Comparison of ENCODE assay signal across 10 cellular contexts in genomic region chr6:36752886-36753506, GRCh38. TPM values are rescaled to one million over a fixed set of nuclear protein-coding genes. Genes with fewer than 3 reads are reported as not detected.
DNase-seq lines count a peak whose midpoint lies in the region; ATAC-seq and TF ChIP-seq lines count a peak whose summit lies in the region.
"Had no signal": no experiment of that assay in that cellular context is flagged by ENCODE, and none has a peak within 500 bp of the region (broad histone marks: within the 10 kb centered on the region; RNA-seq: fewer than 3 reads in every experiment).

No MANE protein-coding gene starts in this region.

- H3K79me2 ChIP-seq in PC-9 (ENCODE audit: low read depth), result no peaks in the 10 kb centered on the region

- no peak overlapping the region for H2AFZ ChIP-seq in PC-9

- TF ChIP-seq CTCF in PC-9 (conservative IDR thresholded peaks at IDR 0.05) (no peak), dorsolateral prefrontal cortex (IDR thresholded peaks at IDR 0.05 in 54 of 56, conservative IDR thresholded peaks at IDR 0.05 in 2 of 56; ENCODE audit: low read depth in 1 of 56, partially characterized antibody in 56 of 56) (no peak)

- POLR2A ChIA-PET in PC-9 (lab: Charles Lee; ENCODE audit: unreplicated experiment), result interaction anchor here (0.6 to 0.7 kb wide), 3 partner anchors 88 to 297 kb away, joined by 3 read pairs; no protein-coding TSS in a partner anchor

- peak overlapping the region; percentile 60 for H3K27ac ChIP-seq in PC-9
- H3K27ac ChIP-seq in dorsolateral prefrontal cortex, result no peak overlapping the region

- H3K27me3 ChIP-seq in PC-9 (ENCODE audit: insufficient read depth, low read depth) (no peaks in the 10 kb centered on the region), dorsolateral prefrontal cortex (no peaks in the 10 kb centered on the region)

- peak overlapping the region; percentile 92 for H3K4me3 Mint-ChIP-seq in memory B cell

- peaks cover 55% of the 10 kb centered on the region for H3K4me1 Mint-ChIP-seq in memory B cell

- peaks cover 34% of the 10 kb centered on the region; the same call in 1 of the 2 replicates for H3F3A ChIP-seq in PC-9 (ENCODE audit: insufficient read depth, low read depth)

- intact Hi-C loops in PC-9 (cut with micrococcal nuclease; ENCODE audit: unreplicated experiment), result no loop called here
- intact Hi-C loops in dorsolateral prefrontal cortex (cut with DNase I), result no loop called here

- H3K36me3 ChIP-seq in PC-9 (ENCODE audit: low read depth), result no peaks in the 10 kb centered on the region

- H3K9me2 ChIP-seq in PC-9 (ENCODE audit: insufficient read depth), result no peaks in the 10 kb centered on the region

- no TSS peak for BruUV-seq in PC-9 (replicated peaks; lab: Mats Ljungman, UMichigan)

- H3K36me3 Mint-ChIP-seq in memory B cell, result peaks cover 45% of the 10 kb centered on the region

- H3K4me3 ChIP-seq in PC-9 (no peak overlapping the region), dorsolateral prefrontal cortex (no peak overlapping the region)

- H3K4me1 ChIP-seq in PC-9 (replicated peaks; ENCODE audit: insufficient read depth), result peaks cover 60% of the 10 kb centered on the region

- CTCF ChIA-PET in PC-9 (lab: Charles Lee), result interaction anchor here (0.5 to 0.6 kb wide), 2 partner anchors 138 to 934 kb away, joined by 3 to 9 read pairs; no protein-coding TSS in a partner anchor

- H3K27me3 Mint-ChIP-seq in memory B cell, result no peaks in the 10 kb centered on the region

- no peaks in the 10 kb centered on the region for H3K9me3 ChIP-seq in PC-9 (ENCODE audit: insufficient read depth, low read depth)

- H4K20me1 ChIP-seq in PC-9 (ENCODE audit: insufficient read depth), result no peaks in the 10 kb centered on the region

- peak overlapping the region; percentile 96 for H3K27ac Mint-ChIP-seq in memory B cell

- H3K4me2 ChIP-seq in PC-9, result peak overlapping the region; percentile 49

- ATAC-seq in GM18517 (IDR thresholded peaks at IDR 0.05; ENCODE audit: unreplicated experiment), result peak; percentile 57
- peak; percentile 46 for ATAC-seq in GM21786 (IDR thresholded peaks at IDR 0.05; ENCODE audit: unreplicated experiment)
- ATAC-seq in memory B cell (ENCODE audit: low read depth), result peak; percentile 68

- no peaks in the 10 kb centered on the region for H3K9me3 Mint-ChIP-seq in memory B cell

- DNase-seq in PC-9 (no peak), memory B cell (ENCODE audit: low spot score in 2 of 2) (peak; percentile 54 to 61), HT-29 (ENCODE audit: low spot score) (no peak), ecto neural progenitor cell (ENCODE audit: low spot score) (no peak), middle frontal gyrus (ENCODE audit: extremely low spot score, low spot score) (no peak), dorsolateral prefrontal cortex (no peak)
- DNase-seq: activated T-cell treated with anti-CD3 and anti-CD28 coated beads, Interleukin-2, amount 50 U/mL, for 1 hour had no signal

RNA-seq across cellular contexts. Expression of gene RAB44, which starts 55.4 kb away (rescaled TPM):
- not detected in 2 replicates for total RNA-seq in PC-9 (2021)
- not detected in 2 replicates for total RNA-seq in HT-29 (2014; rRNA removed; shearing (Covaris generic))
- total RNA-seq in dorsolateral prefrontal cortex, result under 1 TPM in 6 of 120 experiments, not detected in 114; 0.10 to 0.37 (median 0.15) TPM
- total RNA-seq: epithelial cell of proximal tubule had no signal

Comparison
In these comparisons a context has a peak if more than half of its experiments do, and no peak if none do; other contexts are left out.
1. DNase-seq: peak in memory B cell (2 of 2); none in PC-9 (0 of 2), HT-29 (single experiment), ecto neural progenitor cell (single experiment), middle frontal gyrus (single experiment) and dorsolateral prefrontal cortex (0 of 10).
2. Peak in every context shown above with its lines, with median percentiles within 50 percentile points of each other: ATAC-seq.